ENCODE assay signal across 8 cellular contexts in genomic region chr3:13319821-13320220, GRCh38.
"Had no signal": no experiment of that assay in that cellular context is flagged by ENCODE, and none has a peak within 500 bp of the region (broad histone marks: within the 10 kb centered on the region; RNA-seq: fewer than 3 reads in every experiment).

No MANE protein-coding gene starts in this region.

- FAIRE-seq: G401.6, GM12878, GM12891, GM12892, GM18507, GM19239 had no signal

- ATAC-seq: GM12878 had no signal

- DNase-seq: GDM1, GF-D8 had no signal

- H3K4me3 ChIP-seq: GM12878 had no signal
